22 cellular contexts compared by ENCODE assay signal in the genomic region with DNA sequence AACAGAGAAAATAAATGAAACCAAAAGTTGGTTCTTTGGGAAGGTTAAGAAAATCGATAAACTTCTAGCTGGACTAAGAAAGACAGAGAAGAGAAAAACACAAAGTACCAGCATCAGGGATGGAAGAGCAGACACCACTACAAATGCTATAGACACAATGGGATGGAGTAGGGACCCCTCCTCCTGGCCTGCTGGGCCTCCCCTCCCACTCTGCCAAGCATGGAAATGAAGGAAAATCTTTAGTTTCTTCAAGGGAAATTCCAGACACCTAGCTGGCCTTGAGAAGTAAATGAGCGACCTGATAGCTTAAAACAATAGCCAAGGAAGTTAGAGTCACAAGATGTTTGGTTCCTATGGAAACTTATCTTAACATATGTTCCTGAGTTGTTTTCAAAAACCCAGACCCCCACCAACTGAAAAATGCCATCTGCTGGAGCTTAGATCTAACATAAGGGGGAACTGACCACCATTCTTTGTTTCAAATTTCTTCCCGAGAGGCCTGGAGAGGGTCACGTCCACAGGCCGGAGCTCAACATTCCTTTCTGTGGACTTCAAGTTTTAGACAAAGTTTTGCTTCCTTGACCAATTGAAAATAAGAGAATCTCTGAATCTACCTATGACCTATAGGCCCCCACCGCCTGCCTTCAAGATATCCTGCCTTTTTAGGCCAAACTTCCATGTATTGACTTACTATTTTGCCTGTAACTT.
"Had no signal": no experiment of that assay in that cellular context is flagged by ENCODE, and none has a peak within 500 bp of the region (broad histone marks: within the 10 kb centered on the region; RNA-seq: fewer than 3 reads in every experiment).

No MANE protein-coding gene starts in this region.

- H3K4me1 Mint-ChIP-seq: activated CD4-positive, alpha-beta T cell treated with anti-CD3 and anti-CD28 coated beads, Interleukin-2, amount 10 ng/mL, durations not matched to agents 24 days and 14 days; activated naive CD8-positive, alpha-beta T cell treated with anti-CD3 and anti-CD28 coated beads, Interleukin-2, amount 10 ng/mL, durations not matched to agents 7 days and 5 days; immature natural killer cell; memory B cell; naive thymus-derived CD4-positive, alpha-beta T cell; T-cell had no signal

- H3K9me3 Mint-ChIP-seq: activated CD4-positive, alpha-beta T cell treated with anti-CD3 and anti-CD28 coated beads, Interleukin-2, amount 10 ng/mL, durations not matched to agents 24 days and 14 days; activated CD8-positive, alpha-beta T cell treated with anti-CD3 and anti-CD28 coated beads for 36 hours; activated naive CD8-positive, alpha-beta T cell treated with anti-CD3 and anti-CD28 coated beads, Interleukin-2, amount 10 ng/mL, durations not matched to agents 7 days and 5 days; activated T-cell treated with anti-CD3 and anti-CD28 coated beads, Interleukin-2, amount 50 U/mL, for 24 hours; activated T-helper 2 cell treated with anti-CD3 and anti-CD28 coated beads, Interferon-gamma antibody, Interleukin-2, Interleukin-4, amounts not matched to agents 10 μg/mL and 5 μg/mL and 100 μg/mL, durations not matched to agents 14 hours and 24 hours and 36 hours; dendritic cell treated with granulocyte-macrophage colony-stimulating factor and Interleukin-4, amounts not matched to agents 40 ng/mL and 50 ng/mL, for 4 days; immature natural killer cell; memory B cell had no signal

- H3K36me3 ChIP-seq: cardiac muscle cell, right lobe of liver had no signal

- H3K4me1 ChIP-seq: parathyroid adenoma, right lobe of liver had no signal

- DNase-seq: activated CD4-positive, alpha-beta T cell treated with anti-CD3 and anti-CD28 coated beads, Interleukin-2, amount 10 ng/mL, durations not matched to agents 24 days and 14 days; activated CD8-positive, alpha-beta T cell treated with anti-CD3 and anti-CD28 coated beads for 36 hours; activated naive CD4-positive, alpha-beta T cell treated with Interleukin-2 at 50 U/mL for 16 hours; activated naive CD8-positive, alpha-beta T cell treated with anti-CD3 and anti-CD28 coated beads, Interleukin-2, amount 10 ng/mL, durations not matched to agents 7 days and 5 days; activated T-cell treated with anti-CD3 and anti-CD28 coated beads, Interleukin-2, amount 50 U/mL, for 24 hours; amygdala; effector memory CD4-positive, alpha-beta T cell; foreskin fibroblast; immature natural killer cell; kidney glomerular epithelial cell; left ventricle myocardium superior; naive thymus-derived CD4-positive, alpha-beta T cell; right lobe of liver; small intestine; stimulated activated CD4-positive, alpha-beta T cell treated with anti-CD3 and anti-CD28 coated beads, Interleukin-15, amount 100 ng/mL, for 24 hours; stimulated activated CD4-positive, alpha-beta T cell treated with anti-CD3 and anti-CD28 coated beads, Interleukin-2, amount 100 ng/mL, for 48 hours; T-cell had no signal

- H3K27ac ChIP-seq: cardiac muscle cell, parathyroid adenoma, right lobe of liver had no signal

- H3K36me3 Mint-ChIP-seq: activated naive CD8-positive, alpha-beta T cell treated with anti-CD3 and anti-CD28 coated beads, Interleukin-2, amount 10 ng/mL, durations not matched to agents 7 days and 5 days; immature natural killer cell; memory B cell; T-cell had no signal

- H3K4me3 ChIP-seq: cardiac muscle cell, right lobe of liver had no signal

- H3K27ac Mint-ChIP-seq: activated CD4-positive, alpha-beta T cell treated with anti-CD3 and anti-CD28 coated beads, Interleukin-2, amount 10 ng/mL, durations not matched to agents 24 days and 14 days; activated CD8-positive, alpha-beta T cell treated with anti-CD3 and anti-CD28 coated beads for 36 hours; activated naive CD8-positive, alpha-beta T cell treated with anti-CD3 and anti-CD28 coated beads, Interleukin-2, amount 10 ng/mL, durations not matched to agents 7 days and 5 days; activated T-cell treated with anti-CD3 and anti-CD28 coated beads, Interleukin-2, amount 50 U/mL, for 24 hours; activated T-helper 2 cell treated with anti-CD3 and anti-CD28 coated beads, Interferon-gamma antibody, Interleukin-2, Interleukin-4, amounts not matched to agents 10 μg/mL and 5 μg/mL and 100 μg/mL, durations not matched to agents 14 hours and 24 hours and 36 hours; dendritic cell treated with granulocyte-macrophage colony-stimulating factor and Interleukin-4, amounts not matched to agents 40 ng/mL and 50 ng/mL, for 4 days; immature natural killer cell; memory B cell; naive thymus-derived CD4-positive, alpha-beta T cell; T-cell had no signal

- H3K27me3 Mint-ChIP-seq: dendritic cell treated with granulocyte-macrophage colony-stimulating factor and Interleukin-4, amounts not matched to agents 40 ng/mL and 50 ng/mL, for 4 days had no signal

- H3K9me3 ChIP-seq: right lobe of liver had no signal

- H3K27me3 ChIP-seq: cardiac muscle cell, right lobe of liver had no signal

- H3K4me3 Mint-ChIP-seq: activated CD4-positive, alpha-beta T cell treated with anti-CD3 and anti-CD28 coated beads, Interleukin-2, amount 10 ng/mL, durations not matched to agents 24 days and 14 days; activated CD8-positive, alpha-beta T cell treated with anti-CD3 and anti-CD28 coated beads for 36 hours; activated naive CD8-positive, alpha-beta T cell treated with anti-CD3 and anti-CD28 coated beads, Interleukin-2, amount 10 ng/mL, durations not matched to agents 7 days and 5 days; activated T-cell treated with anti-CD3 and anti-CD28 coated beads, Interleukin-2, amount 50 U/mL, for 24 hours; dendritic cell treated with granulocyte-macrophage colony-stimulating factor and Interleukin-4, amounts not matched to agents 40 ng/mL and 50 ng/mL, for 4 days; immature natural killer cell; memory B cell; naive thymus-derived CD4-positive, alpha-beta T cell; T-cell had no signal

- H3K9ac ChIP-seq: parathyroid adenoma had no signal
